In the genomic region with DNA sequence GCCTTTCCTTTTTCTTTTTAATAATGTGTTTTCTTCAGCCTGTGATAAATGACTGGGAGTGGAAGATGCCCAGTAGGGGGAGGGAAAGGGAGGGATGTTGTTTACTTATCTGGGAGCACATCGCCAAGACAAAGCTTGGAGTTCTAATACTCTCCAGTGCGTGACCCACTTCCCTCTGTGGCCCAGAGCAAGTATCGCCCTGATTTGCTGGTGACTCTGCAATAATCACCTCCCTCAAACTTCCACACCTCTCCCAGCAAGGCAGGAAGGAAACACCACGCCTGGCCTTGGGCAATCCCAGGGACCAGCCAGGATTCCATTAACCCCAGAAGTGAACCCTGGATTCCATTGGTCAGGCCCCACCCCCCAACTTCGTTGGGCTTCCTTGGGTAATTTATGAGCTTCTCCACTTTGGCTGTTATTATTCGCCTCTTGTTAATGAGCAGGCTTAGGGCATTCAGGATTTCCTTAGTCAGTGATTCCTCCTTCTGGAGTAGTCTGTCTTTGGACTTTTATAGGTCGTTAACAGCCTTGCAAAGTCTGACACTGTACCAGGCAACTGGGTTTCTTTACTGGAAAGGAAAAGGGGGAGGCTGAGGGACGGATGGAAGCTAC, we compare ENCODE assay signal across 10 cellular contexts. TPM values are rescaled to one million over a fixed set of nuclear protein-coding genes. Genes with fewer than 3 reads are reported as not detected.
DNase-seq lines count a peak whose midpoint lies in the region; ATAC-seq and TF ChIP-seq lines count a peak whose summit lies in the region.
"Had no signal": no experiment of that assay in that cellular context is flagged by ENCODE, and none has a peak within 500 bp of the region (broad histone marks: within the 10 kb centered on the region; RNA-seq: fewer than 3 reads in every experiment).

No MANE protein-coding gene starts in this region.

- peak overlapping the region; percentile 81 for H3K27ac Mint-ChIP-seq in osteocyte (ENCODE audit: unreplicated experiment)
- H3K27ac Mint-ChIP-seq in activated naive CD4-positive, alpha-beta T cell treated with anti-CD3 and anti-CD28 coated beads, Interleukin-2, amount 10 ng/mL, durations not matched to agents 7 days and 5 days: no peak overlapping the region

- peak overlapping the region; percentile 52 to 76 (median 69) for H3K27ac ChIP-seq in esophagus muscularis mucosa (replicated peaks in 1 of 4)

- CTCF ChIA-PET in activated naive CD4-positive, alpha-beta T cell treated with anti-CD3 and anti-CD28 coated beads, Interleukin-2, amount 10 ng/mL, durations not matched to agents 7 days and 5 days (lab: Charles Lee): interaction anchor here (0.8 to 1.0 kb wide), 2 partner anchors 13 to 48 kb away, joined by 3 read pairs; no protein-coding TSS in a partner anchor

- H3K36me3 Mint-ChIP-seq in osteocyte (ENCODE audit: unreplicated experiment): no peaks in the 10 kb centered on the region
- H3K36me3 Mint-ChIP-seq in activated naive CD4-positive, alpha-beta T cell treated with anti-CD3 and anti-CD28 coated beads, Interleukin-2, amount 10 ng/mL, durations not matched to agents 7 days and 5 days: no peaks in the 10 kb centered on the region

- no peak for TF ChIP-seq POLR2A in esophagus muscularis mucosa (IDR thresholded peaks at IDR 0.05; ENCODE audit: low read depth)

- no peaks in the 10 kb centered on the region for H3K36me3 ChIP-seq in esophagus muscularis mucosa

- no peak for TF ChIP-seq EP300 in esophagus muscularis mucosa (IDR thresholded peaks at IDR 0.05)

- DNase-seq in AG09319 (ENCODE audit: extremely low read depth, low read depth) (peak; percentile 58), M059J (ENCODE audit: low read depth) (peak; percentile 96), esophagus muscularis mucosa (ENCODE audit: extremely low spot score) (no peak), osteocyte (ENCODE audit: extremely low spot score, unreplicated experiment) (no peak), 8988T (no peak), NAMALWA (ENCODE audit: low spot score) (no peak)
- no peak for DNase-seq in activated naive CD4-positive, alpha-beta T cell treated with anti-CD3 and anti-CD28 coated beads, Interleukin-2, amount 10 ng/mL, durations not matched to agents 7 days and 5 days
- DNase-seq: activated CD4-positive, alpha-beta T cell treated with anti-CD3 and anti-CD28 coated beads for 4 hours; NCI-H146 had no signal

- H3K9me3 Mint-ChIP-seq in osteocyte (ENCODE audit: unreplicated experiment): no peaks in the 10 kb centered on the region
- H3K9me3 Mint-ChIP-seq in activated naive CD4-positive, alpha-beta T cell treated with anti-CD3 and anti-CD28 coated beads, Interleukin-2, amount 10 ng/mL, durations not matched to agents 7 days and 5 days: no peaks in the 10 kb centered on the region

- peaks cover 15% of the 10 kb centered on the region for H3K27me3 Mint-ChIP-seq in osteocyte (ENCODE audit: unreplicated experiment)
- H3K27me3 Mint-ChIP-seq in activated naive CD4-positive, alpha-beta T cell treated with anti-CD3 and anti-CD28 coated beads, Interleukin-2, amount 10 ng/mL, durations not matched to agents 7 days and 5 days: peaks cover 62% of the 10 kb centered on the region

- peaks cover 0 to 3% (median 0%) of the 10 kb centered on the region in 4 donors for H3K27me3 ChIP-seq in esophagus muscularis mucosa

- peaks cover 31% of the 10 kb centered on the region for H3K4me1 Mint-ChIP-seq in osteocyte (ENCODE audit: unreplicated experiment)
- no peaks in the 10 kb centered on the region for H3K4me1 Mint-ChIP-seq in activated naive CD4-positive, alpha-beta T cell treated with anti-CD3 and anti-CD28 coated beads, Interleukin-2, amount 10 ng/mL, durations not matched to agents 7 days and 5 days

- WGBS in esophagus muscularis mucosa: 38% methylated on average over 7 of the region's 8 CpGs

- peak; percentile 15 for TF ChIP-seq CTCF in AG09319 (IDR thresholded peaks at IDR 0.05; ENCODE audit: low read depth, low read length)
- TF ChIP-seq CTCF in esophagus muscularis mucosa (IDR thresholded peaks at IDR 0.05): peak in 1 of 3 experiments; percentile 9
- no peak for TF ChIP-seq CTCF in osteocyte (IDR thresholded peaks at IDR 0.05)

- peaks cover 0 to 27% (median 24%) of the 10 kb centered on the region in 4 donors for H3K4me1 ChIP-seq in esophagus muscularis mucosa

- no peak overlapping the region for H3K4me3 Mint-ChIP-seq in osteocyte (ENCODE audit: unreplicated experiment)
- no peak overlapping the region for H3K4me3 Mint-ChIP-seq in activated naive CD4-positive, alpha-beta T cell treated with anti-CD3 and anti-CD28 coated beads, Interleukin-2, amount 10 ng/mL, durations not matched to agents 7 days and 5 days

- intact Hi-C loops in esophagus muscularis mucosa (cut with DNase I): no loop called here

- H3K4me3 ChIP-seq in esophagus muscularis mucosa: peak overlapping the region in 1 of 4 donors; percentile 25

- H3K9me3 ChIP-seq in esophagus muscularis mucosa: no peaks in the 10 kb centered on the region

- no peak for ATAC-seq in HG03342 (IDR thresholded peaks at IDR 0.05; ENCODE audit: unreplicated experiment)

RNA-seq across cellular contexts. Expression of gene GRHL3, which starts 24.3 kb away (rescaled TPM):
- total RNA-seq in M059J (2014; rRNA removed; shearing (Covaris generic)): not detected in 2 replicates
- total RNA-seq in esophagus muscularis mucosa (not detected), osteocyte (not detected in 2 replicates)

Comparison
In these comparisons a context has a peak if more than half of its experiments do, and no peak if none do; other contexts are left out.
1. DNase-seq: peak in AG09319 (single experiment) and M059J (single experiment); none in esophagus muscularis mucosa (single experiment), osteocyte (single experiment), activated naive CD4-positive, alpha-beta T cell treated with anti-CD3 and anti-CD28 coated beads, Interleukin-2, amount 10 ng/mL, durations not matched to agents 7 days and 5 days (single experiment), 8988T (single experiment) and NAMALWA (single experiment).